Comparison of ENCODE assay signal across 7 cellular contexts in genomic region chr12:132143328-132144071, GRCh38. TPM values are rescaled to one million over a fixed set of nuclear protein-coding genes. Genes with fewer than 3 reads are reported as not detected.
DNase-seq lines count a peak whose midpoint lies in the region; ATAC-seq and TF ChIP-seq lines count a peak whose summit lies in the region.

No MANE protein-coding gene starts in this region.

- ATAC-seq in GM18520 (IDR thresholded peaks at IDR 0.05; ENCODE audit: unreplicated experiment) (peak; percentile 17), mucosa of descending colon (peak; percentile 16)

- H3K27ac ChIP-seq in PC-9: no peak overlapping the region

- no TSS peak for BruUV-seq in PC-9 (replicated peaks; lab: Mats Ljungman, UMichigan)

- POLR2A ChIA-PET in PC-9 (lab: Charles Lee; ENCODE audit: unreplicated experiment): no interaction called here

- no peaks in the 10 kb centered on the region for H3F3A ChIP-seq in PC-9 (ENCODE audit: insufficient read depth, low read depth)

- peaks cover 16% of the 10 kb centered on the region for H3K36me3 ChIP-seq in PC-9 (ENCODE audit: low read depth)
- H3K36me3 ChIP-seq in mucosa of descending colon (ENCODE audit: low read depth): no peaks in the 10 kb centered on the region

- DNase-seq in HFF-Myc (ENCODE audit: extremely low read depth, low read depth): no peak
- DNase-seq in PC-9: peak in 1 of 2 experiments; percentile 24
- DNase-seq in choroid plexus epithelial cell (ENCODE audit: low read depth): no peak
- peak in 1 of 3 donors; percentile 54 for DNase-seq in mucosa of descending colon
- no peak for DNase-seq in NCI-H2171 (lab: John Stamatoyannopoulos, UW)
- no peak for DNase-seq in putamen (ENCODE audit: low spot score)

- no peaks in the 10 kb centered on the region for H3K27me3 ChIP-seq in PC-9 (ENCODE audit: insufficient read depth, low read depth)

- CTCF ChIA-PET in PC-9 (lab: Charles Lee): no interaction called here

- H3K9me3 ChIP-seq in PC-9 (ENCODE audit: insufficient read depth, low read depth): no peaks in the 10 kb centered on the region
- H3K9me3 ChIP-seq in mucosa of descending colon: no peaks in the 10 kb centered on the region

- H3K4me2 ChIP-seq in PC-9: peak overlapping the region; percentile 92

- H3K9me2 ChIP-seq in PC-9 (ENCODE audit: insufficient read depth): no peaks in the 10 kb centered on the region

- peaks cover 31% of the 10 kb centered on the region for H3K79me2 ChIP-seq in PC-9 (ENCODE audit: low read depth)

- H3K4me3 ChIP-seq in HFF-Myc (replicated peaks; ENCODE audit: low read depth, low read length) (peak overlapping the region; percentile 96), PC-9 (peak overlapping the region; percentile 99), choroid plexus epithelial cell (ENCODE audit: low read depth, low read length) (peak overlapping the region; percentile 91), mucosa of descending colon (peak overlapping the region; percentile 71)

- H4K20me1 ChIP-seq in PC-9 (ENCODE audit: insufficient read depth): 0 out of 2 replicates have a peak, but pooled peaks cover 6% of the 10 kb centered on the region

- H2AFZ ChIP-seq in PC-9: 0 out of 2 replicates have a peak overlapping the region, but pooled peaks have one; percentile 39

- H3K4me1 ChIP-seq in PC-9 (replicated peaks; ENCODE audit: insufficient read depth) (peaks cover 13% of the 10 kb centered on the region), mucosa of descending colon (ENCODE audit: low read depth) (peaks cover 22% of the 10 kb centered on the region)

- intact Hi-C loops in PC-9 (cut with micrococcal nuclease; ENCODE audit: unreplicated experiment) (no loop called here), mucosa of descending colon (cut with DNase I, micrococcal nuclease) (no loop called here)

- TF ChIP-seq CTCF in HFF-Myc (IDR thresholded peaks at IDR 0.05; ENCODE audit: low read depth, low read length, missing control alignments): no peak
- TF ChIP-seq CTCF in PC-9 (conservative IDR thresholded peaks at IDR 0.05): no peak
- TF ChIP-seq CTCF in choroid plexus epithelial cell (conservative IDR thresholded peaks at IDR 0.05; ENCODE audit: low read depth, low read length): no peak
- no peak for TF ChIP-seq CTCF in mucosa of descending colon (IDR thresholded peaks at IDR 0.05)

RNA-seq across cellular contexts. Expression of gene DDX51, which starts 0.6 kb away (rescaled TPM):
- total RNA-seq in PC-9 (2021): 16.2 and 19.7 TPM in 2 replicates
- 10 to 100 TPM; 14.2 to 18.7 (median 15.6) TPM for total RNA-seq in mucosa of descending colon

RNA-seq across cellular contexts. Expression of gene NOC4L, which starts 0.8 kb away (rescaled TPM):
- 24.1 and 27.1 TPM in 2 replicates for total RNA-seq in PC-9 (2021)
- total RNA-seq in mucosa of descending colon: 10 to 100 TPM; 12.9 to 17.5 (median 13.3) TPM
